ENCODE assay signal across 1 cellular context in the genomic region with DNA sequence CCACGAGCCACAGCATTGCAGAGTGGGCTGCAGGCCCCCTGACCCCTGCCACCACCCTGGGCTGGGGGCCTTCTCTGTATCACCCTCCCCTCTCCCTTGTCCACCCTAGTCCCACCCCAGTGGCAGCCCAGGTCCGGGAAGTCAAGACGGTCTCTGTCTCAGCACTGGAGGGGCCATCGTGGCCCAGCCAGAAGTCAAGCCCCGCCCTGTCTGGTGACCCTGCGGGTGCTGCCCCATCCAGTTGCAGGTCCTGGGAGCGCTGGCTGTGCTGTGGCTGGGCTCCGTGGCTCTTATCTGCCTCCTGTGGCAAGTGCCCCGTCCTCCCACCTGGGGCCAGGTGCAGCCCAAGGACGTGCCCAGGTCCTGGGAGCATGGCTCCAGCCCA.
TF ChIP-seq lines count a peak whose summit lies in the region.

No MANE protein-coding gene starts in this region.

TF ChIP-seq in GM12878, 131 proteins besides CTCF, POLR2A, EP300 and RAD21:
- TF ChIP-seq, protein P1, sequence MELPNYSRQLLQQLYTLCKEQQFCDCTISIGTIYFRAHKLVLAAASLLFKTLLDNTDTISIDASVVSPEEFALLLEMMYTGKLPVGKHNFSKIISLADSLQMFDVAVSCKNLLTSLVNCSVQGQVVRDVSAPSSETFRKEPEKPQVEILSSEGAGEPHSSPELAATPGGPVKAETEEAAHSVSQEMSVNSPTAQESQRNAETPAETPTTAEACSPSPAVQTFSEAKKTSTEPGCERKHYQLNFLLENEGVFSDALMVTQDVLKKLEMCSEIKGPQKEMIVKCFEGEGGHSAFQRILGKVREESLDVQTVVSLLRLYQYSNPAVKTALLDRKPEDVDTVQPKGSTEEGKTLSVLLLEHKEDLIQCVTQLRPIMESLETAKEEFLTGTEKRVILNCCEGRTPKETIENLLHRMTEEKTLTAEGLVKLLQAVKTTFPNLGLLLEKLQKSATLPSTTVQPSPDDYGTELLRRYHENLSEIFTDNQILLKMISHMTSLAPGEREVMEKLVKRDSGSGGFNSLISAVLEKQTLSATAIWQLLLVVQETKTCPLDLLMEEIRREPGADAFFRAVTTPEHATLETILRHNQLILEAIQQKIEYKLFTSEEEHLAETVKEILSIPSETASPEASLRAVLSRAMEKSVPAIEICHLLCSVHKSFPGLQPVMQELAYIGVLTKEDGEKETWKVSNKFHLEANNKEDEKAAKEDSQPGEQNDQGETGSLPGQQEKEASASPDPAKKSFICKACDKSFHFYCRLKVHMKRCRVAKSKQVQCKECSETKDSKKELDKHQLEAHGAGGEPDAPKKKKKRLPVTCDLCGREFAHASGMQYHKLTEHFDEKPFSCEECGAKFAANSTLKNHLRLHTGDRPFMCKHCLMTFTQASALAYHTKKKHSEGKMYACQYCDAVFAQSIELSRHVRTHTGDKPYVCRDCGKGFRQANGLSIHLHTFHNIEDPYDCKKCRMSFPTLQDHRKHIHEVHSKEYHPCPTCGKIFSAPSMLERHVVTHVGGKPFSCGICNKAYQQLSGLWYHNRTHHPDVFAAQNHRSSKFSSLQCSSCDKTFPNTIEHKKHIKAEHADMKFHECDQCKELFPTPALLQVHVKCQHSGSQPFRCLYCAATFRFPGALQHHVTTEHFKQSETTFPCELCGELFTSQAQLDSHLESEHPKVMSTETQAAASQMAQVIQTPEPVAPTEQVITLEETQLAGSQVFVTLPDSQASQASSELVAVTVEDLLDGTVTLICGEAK (IDR thresholded peaks at IDR 0.05; ENCODE audit: borderline replicate concordance) = no peak
- TF ChIP-seq MXI1 (IDR thresholded peaks at IDR 0.05; ENCODE audit: low read depth, low read length) (no peak), WRNIP1 (IDR thresholded peaks at IDR 0.05; ENCODE audit: borderline replicate concordance, low read depth, low read length) (no peak), ZBED1 (IDR thresholded peaks at IDR 0.05; ENCODE audit: borderline replicate concordance) (no peak), FOXM1 (IDR thresholded peaks at IDR 0.05; ENCODE audit: low read depth, low read length) (no peak), FOS (IDR thresholded peaks at IDR 0.05; ENCODE audit: borderline replicate concordance, extremely low read depth, insufficient read length) (no peak), CBFB (IDR thresholded peaks at IDR 0.05; ENCODE audit: low read depth) (no peak), KLF5 (IDR thresholded peaks at IDR 0.05; ENCODE audit: partially characterized antibody) (no peak), NBN (IDR thresholded peaks at IDR 0.05) (no peak), CREM (IDR thresholded peaks at IDR 0.05; ENCODE audit: low read depth) (no peak), SIN3A (IDR thresholded peaks at IDR 0.05; ENCODE audit: low read depth, low read length) (no peak), HDAC6 (IDR thresholded peaks at IDR 0.05; ENCODE audit: unreplicated experiment) (no peak), EED (IDR thresholded peaks at IDR 0.05; ENCODE audit: low read depth) (no peak), ZNF217 (IDR thresholded peaks at IDR 0.05) (no peak), CBX5 (IDR thresholded peaks at IDR 0.05; ENCODE audit: low read depth) (no peak)
- TF ChIP-seq, protein P2, sequence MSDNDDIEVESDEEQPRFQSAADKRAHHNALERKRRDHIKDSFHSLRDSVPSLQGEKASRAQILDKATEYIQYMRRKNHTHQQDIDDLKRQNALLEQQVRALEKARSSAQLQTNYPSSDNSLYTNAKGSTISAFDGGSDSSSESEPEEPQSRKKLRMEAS (IDR thresholded peaks at IDR 0.05; ENCODE audit: low read depth, low read length) = no peak
- TF ChIP-seq, protein P3, sequence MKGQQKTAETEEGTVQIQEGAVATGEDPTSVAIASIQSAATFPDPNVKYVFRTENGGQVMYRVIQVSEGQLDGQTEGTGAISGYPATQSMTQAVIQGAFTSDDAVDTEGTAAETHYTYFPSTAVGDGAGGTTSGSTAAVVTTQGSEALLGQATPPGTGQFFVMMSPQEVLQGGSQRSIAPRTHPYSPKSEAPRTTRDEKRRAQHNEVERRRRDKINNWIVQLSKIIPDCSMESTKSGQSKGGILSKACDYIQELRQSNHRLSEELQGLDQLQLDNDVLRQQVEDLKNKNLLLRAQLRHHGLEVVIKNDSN (IDR thresholded peaks at IDR 0.05; ENCODE audit: borderline replicate concordance, extremely low read length, insufficient read depth, low read depth, low read length) = no peak
- TF ChIP-seq, protein P4, sequence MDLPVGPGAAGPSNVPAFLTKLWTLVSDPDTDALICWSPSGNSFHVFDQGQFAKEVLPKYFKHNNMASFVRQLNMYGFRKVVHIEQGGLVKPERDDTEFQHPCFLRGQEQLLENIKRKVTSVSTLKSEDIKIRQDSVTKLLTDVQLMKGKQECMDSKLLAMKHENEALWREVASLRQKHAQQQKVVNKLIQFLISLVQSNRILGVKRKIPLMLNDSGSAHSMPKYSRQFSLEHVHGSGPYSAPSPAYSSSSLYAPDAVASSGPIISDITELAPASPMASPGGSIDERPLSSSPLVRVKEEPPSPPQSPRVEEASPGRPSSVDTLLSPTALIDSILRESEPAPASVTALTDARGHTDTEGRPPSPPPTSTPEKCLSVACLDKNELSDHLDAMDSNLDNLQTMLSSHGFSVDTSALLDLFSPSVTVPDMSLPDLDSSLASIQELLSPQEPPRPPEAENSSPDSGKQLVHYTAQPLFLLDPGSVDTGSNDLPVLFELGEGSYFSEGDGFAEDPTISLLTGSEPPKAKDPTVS (IDR thresholded peaks at IDR 0.05; ENCODE audit: low read depth, low read length) = no peak
- TF ChIP-seq, protein P5, sequence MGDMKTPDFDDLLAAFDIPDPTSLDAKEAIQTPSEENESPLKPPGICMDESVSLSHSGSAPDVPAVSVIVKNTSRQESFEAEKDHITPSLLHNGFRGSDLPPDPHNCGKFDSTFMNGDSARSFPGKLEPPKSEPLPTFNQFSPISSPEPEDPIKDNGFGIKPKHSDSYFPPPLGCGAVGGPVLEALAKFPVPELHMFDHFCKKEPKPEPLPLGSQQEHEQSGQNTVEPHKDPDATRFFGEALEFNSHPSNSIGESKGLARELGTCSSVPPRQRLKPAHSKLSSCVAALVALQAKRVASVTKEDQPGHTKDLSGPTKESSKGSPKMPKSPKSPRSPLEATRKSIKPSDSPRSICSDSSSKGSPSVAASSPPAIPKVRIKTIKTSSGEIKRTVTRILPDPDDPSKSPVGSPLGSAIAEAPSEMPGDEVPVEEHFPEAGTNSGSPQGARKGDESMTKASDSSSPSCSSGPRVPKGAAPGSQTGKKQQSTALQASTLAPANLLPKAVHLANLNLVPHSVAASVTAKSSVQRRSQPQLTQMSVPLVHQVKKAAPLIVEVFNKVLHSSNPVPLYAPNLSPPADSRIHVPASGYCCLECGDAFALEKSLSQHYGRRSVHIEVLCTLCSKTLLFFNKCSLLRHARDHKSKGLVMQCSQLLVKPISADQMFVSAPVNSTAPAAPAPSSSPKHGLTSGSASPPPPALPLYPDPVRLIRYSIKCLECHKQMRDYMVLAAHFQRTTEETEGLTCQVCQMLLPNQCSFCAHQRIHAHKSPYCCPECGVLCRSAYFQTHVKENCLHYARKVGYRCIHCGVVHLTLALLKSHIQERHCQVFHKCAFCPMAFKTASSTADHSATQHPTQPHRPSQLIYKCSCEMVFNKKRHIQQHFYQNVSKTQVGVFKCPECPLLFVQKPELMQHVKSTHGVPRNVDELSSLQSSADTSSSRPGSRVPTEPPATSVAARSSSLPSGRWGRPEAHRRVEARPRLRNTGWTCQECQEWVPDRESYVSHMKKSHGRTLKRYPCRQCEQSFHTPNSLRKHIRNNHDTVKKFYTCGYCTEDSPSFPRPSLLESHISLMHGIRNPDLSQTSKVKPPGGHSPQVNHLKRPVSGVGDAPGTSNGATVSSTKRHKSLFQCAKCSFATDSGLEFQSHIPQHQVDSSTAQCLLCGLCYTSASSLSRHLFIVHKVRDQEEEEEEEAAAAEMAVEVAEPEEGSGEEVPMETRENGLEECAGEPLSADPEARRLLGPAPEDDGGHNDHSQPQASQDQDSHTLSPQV (IDR thresholded peaks at IDR 0.05) = no peak
